ENCODE assay signal across 26 cellular contexts in the genomic region with DNA sequence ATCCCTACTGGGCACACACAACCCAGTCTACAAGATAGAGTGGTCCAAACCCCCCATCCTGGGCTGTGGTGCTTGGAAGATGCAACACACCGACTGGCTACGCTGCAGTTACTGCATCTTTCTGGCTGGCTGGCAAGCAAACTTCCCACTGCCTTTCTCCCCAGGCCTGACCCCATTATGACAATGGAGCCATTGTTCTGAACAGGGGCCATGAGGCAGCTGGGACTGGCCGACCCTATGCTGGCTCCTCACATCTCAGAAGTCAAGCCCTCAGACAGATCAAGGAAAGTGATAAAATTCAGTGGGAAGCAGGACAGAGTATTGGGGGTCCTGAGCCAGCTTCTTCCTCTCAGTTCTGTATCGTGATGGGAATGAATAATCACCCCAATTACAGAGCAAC.
"Had no signal": no experiment of that assay in that cellular context is flagged by ENCODE, and none has a peak within 500 bp of the region (broad histone marks: within the 10 kb centered on the region; RNA-seq: fewer than 3 reads in every experiment).

No MANE protein-coding gene starts in this region.

- ATAC-seq: left lung; mucosa of descending colon; natural killer cell treated with Interleukin-12 subunit alpha and Interleukin-12 subunit beta and Interleukin-15 and Interleukin-18, amount 100 ng/mL, for 72 hours; pancreas; sciatic nerve had no signal

- H3K27me3 ChIP-seq: left lung, pancreas, right atrium auricular region, testis, tibial artery had no signal

- H3K4me3 ChIP-seq: cardiac muscle cell, coronary artery, left lung, mucosa of descending colon, pancreas, right atrium auricular region, smooth muscle cell, testis, tibial artery had no signal

- H3K4me3 Mint-ChIP-seq: central memory CD8-positive, alpha-beta T cell; mesothelial cell of epicardium; naive B cell; natural killer cell treated with Interleukin-12 subunit alpha and Interleukin-12 subunit beta and Interleukin-15 and Interleukin-18, amount 100 ng/mL, for 72 hours; type B pancreatic cell had no signal

- H3K27ac Mint-ChIP-seq: mesothelial cell of epicardium; natural killer cell treated with Interleukin-12 subunit alpha and Interleukin-12 subunit beta and Interleukin-15 and Interleukin-18, amount 100 ng/mL, for 72 hours; progenitor cell of endocrine pancreas; type B pancreatic cell had no signal

- H3K9me3 Mint-ChIP-seq: central memory CD8-positive, alpha-beta T cell; mesothelial cell of epicardium; natural killer cell treated with Interleukin-12 subunit alpha and Interleukin-12 subunit beta and Interleukin-15 and Interleukin-18, amount 100 ng/mL, for 72 hours; type B pancreatic cell had no signal

- H3K36me3 Mint-ChIP-seq: mesothelial cell of epicardium; naive B cell; natural killer cell treated with Interleukin-12 subunit alpha and Interleukin-12 subunit beta and Interleukin-15 and Interleukin-18, amount 100 ng/mL, for 72 hours; type B pancreatic cell had no signal

- H3K36me3 ChIP-seq: cardiac muscle cell, left lung, neutrophil, pancreas, right atrium auricular region, tibial artery had no signal

- H3K4me1 Mint-ChIP-seq: central memory CD8-positive, alpha-beta T cell; mesothelial cell of epicardium; naive B cell had no signal

- DNase-seq: dermis blood vessel endothelial cell; effector memory CD4-positive, alpha-beta T cell; erythroblast; left cardiac atrium; left lung; mucosa of descending colon; naive B cell; pancreas; stimulated activated CD4-positive, alpha-beta T cell treated with anti-CD3 and anti-CD28 coated beads, Interleukin-12 subunit alpha, Interleukin-12 subunit beta, amount 100 ng/mL, for 4 hours; stimulated activated CD4-positive, alpha-beta T cell treated with anti-CD3 and anti-CD28 coated beads, Interleukin-1b, Interleukin-23, amount 100 ng/mL, for 48 hours; stimulated activated CD4-positive, alpha-beta T cell treated with anti-CD3 and anti-CD28 coated beads, Interleukin-4, amount 100 ng/mL, for 1 hour; stimulated activated CD8-positive, alpha-beta memory T cell treated with anti-CD3 and anti-CD28 coated beads, Interleukin-4, amount 100 ng/mL, for 48 hours; stimulated activated naive CD4-positive, alpha-beta T cell treated with Interleukin-2 at 50 U/mL for 16 hours; testis; tibial artery had no signal
